ENCODE assay signal across 8 cellular contexts in genomic region chr10:73886085-73886529, GRCh38. TPM values are rescaled to one million over a fixed set of nuclear protein-coding genes. Genes with fewer than 3 reads are reported as not detected.
DNase-seq lines count a peak whose midpoint lies in the region; ATAC-seq and TF ChIP-seq lines count a peak whose summit lies in the region.

No MANE protein-coding gene starts in this region.

- POLR2A ChIA-PET in PC-9 (lab: Charles Lee; ENCODE audit: unreplicated experiment) = interaction anchor here (0.5 to 4.0 kb wide), 10 partner anchors 12 to 341 kb away, joined by 3 to 87 read pairs (median 4); partner anchors contain the start of gene VCL

- H3K9me3 ChIP-seq in PC-9 (ENCODE audit: insufficient read depth, low read depth) (no peaks in the 10 kb centered on the region), neutrophil (no peaks in the 10 kb centered on the region), suprapubic skin (no peaks in the 10 kb centered on the region)

- no peaks in the 10 kb centered on the region for H3K9me2 ChIP-seq in PC-9 (ENCODE audit: insufficient read depth)

- no peaks in the 10 kb centered on the region for H3K79me2 ChIP-seq in PC-9 (ENCODE audit: low read depth)

- no peak for TF ChIP-seq POLR2A in suprapubic skin (IDR thresholded peaks at IDR 0.05)

- H3K4me1 ChIP-seq in PC-9 (replicated peaks; ENCODE audit: insufficient read depth) (peaks cover 58% of the 10 kb centered on the region), neutrophil (ENCODE audit: control insufficient read depth in 1 of 2, insufficient read depth in 1 of 2, low read depth in 1 of 2, low read length in 1 of 2) (peaks cover 4 to 15% of the 10 kb centered on the region in 2 experiments), suprapubic skin (peaks cover 40% of the 10 kb centered on the region)

- peak overlapping the region; percentile 90 for H3K4me2 ChIP-seq in PC-9

- intact Hi-C loops in PC-9 (cut with micrococcal nuclease; ENCODE audit: unreplicated experiment) = loop anchor here (1.0 to 10.0 kb wide), 9 partner anchors 54 to 1349 kb away; partner anchors contain the start of gene COMTD1

- H2AFZ ChIP-seq in PC-9 = no peak overlapping the region

- DNase-seq in ACHN (peak; percentile 84), GM13977 (ENCODE audit: low spot score) (peak; percentile 76), PC-9 (peak; percentile 59 to 76), fibroblast of pulmonary artery (ENCODE audit: low read depth) (peak; percentile 86), suprapubic skin (ENCODE audit: low spot score in 2 of 2) (peak in 1 of 2 donors; percentile 81)

- H3K4me3 ChIP-seq in PC-9 (no peak overlapping the region), fibroblast of pulmonary artery (replicated peaks; ENCODE audit: low read depth, low read length) (no peak overlapping the region), neutrophil (ENCODE audit: low read depth in 1 of 2, low read length in 1 of 2) (no peak overlapping the region), suprapubic skin (no peak overlapping the region)

- peaks cover 4% of the 10 kb centered on the region for H3K4me1 Mint-ChIP-seq in activated T-helper 17 cell treated with anti-CD3 and anti-CD28 coated beads, Interleukin-2, amount 50 U/mL, for 72 hours

- CTCF ChIA-PET in PC-9 (lab: Charles Lee) = interaction anchor here (0.6 to 4.4 kb wide), 15 partner anchors 13 to 217 kb away, joined by 3 to 58 read pairs (median 4); no protein-coding TSS in a partner anchor

- H3K36me3 Mint-ChIP-seq in activated T-helper 17 cell treated with anti-CD3 and anti-CD28 coated beads, Interleukin-2, amount 50 U/mL, for 72 hours (ENCODE audit: low read depth) = no peaks in the 10 kb centered on the region

- peak; percentile 91 for TF ChIP-seq CTCF in GM13977 (IDR thresholded peaks at IDR 0.05; ENCODE audit: extremely low read depth, insufficient read depth, missing control alignments)
- TF ChIP-seq CTCF in PC-9 (conservative IDR thresholded peaks at IDR 0.05) = peak; percentile 96
- TF ChIP-seq CTCF in fibroblast of pulmonary artery (IDR thresholded peaks at IDR 0.05; ENCODE audit: low read length, missing control alignments) = peak; percentile 88
- TF ChIP-seq CTCF in neutrophil (IDR thresholded peaks at IDR 0.05) = peak; percentile 95
- TF ChIP-seq CTCF in suprapubic skin (IDR thresholded peaks at IDR 0.05) = peak; percentile 76 to 88

- H3K36me3 ChIP-seq in PC-9 (ENCODE audit: low read depth) = no peaks in the 10 kb centered on the region
- H3K36me3 ChIP-seq in neutrophil = no peaks in the 10 kb centered on the region
- no peaks in the 10 kb centered on the region for H3K36me3 ChIP-seq in suprapubic skin

- peak; percentile 46 for ATAC-seq in HG03469 (IDR thresholded peaks at IDR 0.05; ENCODE audit: unreplicated experiment)
- ATAC-seq in activated T-helper 17 cell treated with anti-CD3 and anti-CD28 coated beads, Interleukin-2, amount 50 U/mL, for 72 hours (replicated peaks) = peak; percentile 90

- no peaks in the 10 kb centered on the region for H3K9me3 Mint-ChIP-seq in activated T-helper 17 cell treated with anti-CD3 and anti-CD28 coated beads, Interleukin-2, amount 50 U/mL, for 72 hours

- H4K20me1 ChIP-seq in PC-9 (ENCODE audit: insufficient read depth) = no peaks in the 10 kb centered on the region

- H3K27me3 ChIP-seq in PC-9 (ENCODE audit: insufficient read depth, low read depth) (no peaks in the 10 kb centered on the region), neutrophil (no peaks in the 10 kb centered on the region), suprapubic skin (no peaks in the 10 kb centered on the region)

- no peak overlapping the region for H3K4me3 Mint-ChIP-seq in activated T-helper 17 cell treated with anti-CD3 and anti-CD28 coated beads, Interleukin-2, amount 50 U/mL, for 72 hours

- H3F3A ChIP-seq in PC-9 (ENCODE audit: insufficient read depth, low read depth) = peaks cover 48% of the 10 kb centered on the region

- BruUV-seq in PC-9 (replicated peaks; lab: Mats Ljungman, UMichigan) = no TSS peak

- no peaks in the 10 kb centered on the region for H3K27me3 Mint-ChIP-seq in activated T-helper 17 cell treated with anti-CD3 and anti-CD28 coated beads, Interleukin-2, amount 50 U/mL, for 72 hours

- peak overlapping the region; percentile 12 for H3K27ac Mint-ChIP-seq in activated T-helper 17 cell treated with anti-CD3 and anti-CD28 coated beads, Interleukin-2, amount 50 U/mL, for 72 hours

- peak overlapping the region; percentile 97 for H3K27ac ChIP-seq in PC-9
- no peak overlapping the region for H3K27ac ChIP-seq in neutrophil
- peak overlapping the region; percentile 92 for H3K27ac ChIP-seq in suprapubic skin

- 6% methylated on average over 5 of the region's 5 CpGs for WGBS in suprapubic skin

- in situ Hi-C loops in ACHN (cut with HindIII; ENCODE audit: low pct_ligation_motif_present, low pct_unique_long_range_greater_than_20kb, low sequenced_read_pairs) (loop anchor here (25.0 kb wide), 1 partner anchor 201 kb away; no protein-coding TSS in a partner anchor), GM13977 (cut with MboI; ENCODE audit: low pct_unique_long_range_greater_than_20kb, low sequenced_read_pairs, unreplicated experiment) (loop anchor here (10.0 to 25.0 kb wide), 3 partner anchors 49 to 351 kb away; no protein-coding TSS in a partner anchor)

- no peak for TF ChIP-seq EP300 in suprapubic skin (IDR thresholded peaks at IDR 0.05)

RNA-seq across cellular contexts. Expression of gene CAMK2G, which starts 11.8 kb away (rescaled TPM):
- 125 and 147 TPM in 2 replicates for total RNA-seq in PC-9 (2021)
- total RNA-seq in activated T-helper 17 cell treated with anti-CD3 and anti-CD28 coated beads, Interleukin-2, amount 50 U/mL, for 72 hours = 10 to 100 TPM; 19.5 to 23.2 TPM
- 10 to 100 TPM; 16.9 to 35.2 (median 20.6) TPM for total RNA-seq in suprapubic skin

RNA-seq across cellular contexts. Expression of gene PLAU, which starts 24.8 kb away (rescaled TPM):
- total RNA-seq in PC-9 (2021) (90.3 and 94.9 TPM in 2 replicates), suprapubic skin (10 to 100 TPM in 2 of 4 donors, 1 to 10 TPM in 2; 8.4 to 19.1 (median 10.8) TPM)
- under 1 TPM; 0.37 to 0.67 TPM for total RNA-seq in activated T-helper 17 cell treated with anti-CD3 and anti-CD28 coated beads, Interleukin-2, amount 50 U/mL, for 72 hours

Comparison
In these comparisons a context has a peak if more than half of its experiments do, and no peak if none do; other contexts are left out.
1. RNA of gene PLAU, which starts 24.8 kb away (total RNA-seq): 90.3 to 94.9 TPM in PC-9 and 8.4 to 19.1 TPM in suprapubic skin; 0.37 to 0.67 TPM in activated T-helper 17 cell treated with anti-CD3 and anti-CD28 coated beads, Interleukin-2, amount 50 U/mL, for 72 hours; every median in the first group is over 4 times any median in the second.
2. Peak in every context shown above with its lines, with median percentiles within 50 percentile points of each other: CTCF ChIP-seq.